In genomic region chr3:160402249-160403027, GRCh38 we compare ENCODE assay signal across 1 cellular context.
TF ChIP-seq lines count a peak whose summit lies in the region.

No MANE protein-coding gene starts in this region.

TF ChIP-seq in SK-N-SH, 30 proteins besides CTCF, POLR2A, EP300 and RAD21 (continued from another document):
- no peak for TF ChIP-seq NFIC (IDR thresholded peaks at IDR 0.05; ENCODE audit: borderline replicate concordance)
